Comparison of ENCODE assay signal across 8 cellular contexts in the genomic region with DNA sequence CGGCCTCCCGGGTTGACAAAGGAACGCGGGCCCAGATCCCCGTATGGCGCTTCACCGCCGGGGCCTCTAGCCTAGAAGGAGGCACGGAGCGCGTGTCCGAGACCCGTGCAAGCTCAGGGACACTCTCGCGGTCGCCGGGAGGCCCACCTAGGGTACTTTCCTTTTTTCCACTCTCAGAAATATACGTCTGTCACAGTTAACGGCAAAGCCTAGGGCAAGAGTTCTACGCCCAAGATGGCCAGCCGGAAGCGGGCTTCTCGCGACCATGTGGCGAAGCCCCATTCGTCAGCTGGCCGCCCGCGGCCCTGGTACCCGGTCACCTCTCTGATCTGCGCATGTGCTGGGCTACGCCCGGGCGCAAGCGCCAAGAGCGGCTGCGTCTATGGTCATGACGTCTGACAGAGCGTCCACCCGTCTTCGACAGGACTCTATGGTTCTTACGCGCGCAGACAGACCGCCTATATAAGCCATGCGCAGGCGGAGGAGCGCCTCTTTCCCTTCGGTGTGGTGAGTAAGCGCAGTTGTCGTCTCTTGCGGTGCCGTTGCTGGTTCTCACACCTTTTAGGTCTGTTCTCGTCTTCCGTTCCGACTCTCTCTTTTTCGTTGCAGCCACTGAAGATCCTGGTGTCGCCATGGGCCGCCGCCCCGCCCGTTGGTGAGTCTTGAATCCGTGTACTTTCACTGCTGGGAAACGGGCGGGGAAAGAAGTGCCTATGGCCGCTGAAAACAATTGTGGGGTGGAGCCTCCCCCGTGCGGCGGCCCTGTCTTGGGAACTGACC. TPM values are rescaled to one million over a fixed set of nuclear protein-coding genes. Genes with fewer than 3 reads are reported as not detected.
DNase-seq lines count a peak whose midpoint lies in the region; ATAC-seq and TF ChIP-seq lines count a peak whose summit lies in the region.

A gene (plus strand): TSS at position 490 of the 780 bp plus-strand sequence. CDS start 143 bp downstream, at position 633.

- 0 to 41% (median 0%) methylated on average over 32 to 69 of the region's 69 CpGs for WGBS in psoas muscle, 3 donors
- under 1% methylated on average over 69 of the region's 69 CpGs for WGBS in urinary bladder

- TF ChIP-seq CTCF in ascending aorta (IDR thresholded peaks at IDR 0.05) (no peak), right atrium auricular region (IDR thresholded peaks at IDR 0.05) (no peak), psoas muscle (IDR thresholded peaks at IDR 0.05) (no peak)

- H3K27me3 ChIP-seq in ascending aorta (no peaks in the 10 kb centered on the region), right atrium auricular region (no peaks in the 10 kb centered on the region), psoas muscle (ENCODE audit: insufficient read depth in 3 of 3, low read length in 2 of 3) (no peaks in the 10 kb centered on the region)

- H3K27ac ChIP-seq in ascending aorta (peak within 1 kb of the TSS; percentile 94 to 97), right atrium auricular region (peak within 1 kb of the TSS; percentile 89 to 99), psoas muscle (peak within 1 kb of the TSS; percentile 97), urinary bladder (ENCODE audit: low read depth) (peak within 1 kb of the TSS; percentile 98)

- peaks cover 0 to 9% of the 10 kb centered on the region in 2 donors for H3K4me1 ChIP-seq in ascending aorta
- H3K4me1 ChIP-seq in right atrium auricular region, result peaks cover 0 to 18% of the 10 kb centered on the region in 2 donors
- H3K4me1 ChIP-seq in psoas muscle, result no peaks in the 10 kb centered on the region
- H3K4me1 ChIP-seq in urinary bladder (ENCODE audit: insufficient read depth), result no peaks in the 10 kb centered on the region

- H3K4me3 ChIP-seq in ascending aorta (peak within 1 kb of the TSS; percentile 56 to 91), right atrium auricular region (peak within 1 kb of the TSS; percentile 59 to 76), psoas muscle (peak within 1 kb of the TSS; percentile 83), urinary bladder (ENCODE audit: low read depth, low read length) (peak within 1 kb of the TSS; percentile 66)

- ATAC-seq in GM18508 (IDR thresholded peaks at IDR 0.05; ENCODE audit: insufficient read depth, unreplicated experiment) (peak; percentile 55), HG02981 (IDR thresholded peaks at IDR 0.05; ENCODE audit: unreplicated experiment) (peak; percentile 77), psoas muscle (peak; percentile 85 to 88 (median 88))

- peaks cover 10 to 16% of the 10 kb centered on the region in 2 donors for H3K36me3 ChIP-seq in ascending aorta
- peaks cover 27% of the 10 kb centered on the region for H3K36me3 ChIP-seq in right atrium auricular region
- peaks cover 3 to 27% of the 10 kb centered on the region in 2 donors for H3K36me3 ChIP-seq in psoas muscle (ENCODE audit: insufficient read depth in 1 of 2, low read depth in 1 of 2)
- H3K36me3 ChIP-seq in urinary bladder (ENCODE audit: insufficient read depth), result peaks cover 3% of the 10 kb centered on the region

- DNase-seq in NCI-H2029 treated with DMSO at 0.1 percent for 48 hours (lab: John Stamatoyannopoulos, UW), result peak; percentile 76
- DNase-seq in T-helper 22 cell (ENCODE audit: low read depth), result peak; percentile 82
- peak; percentile 83 to 97 for DNase-seq in ascending aorta (ENCODE audit: low spot score in 2 of 2)
- peak; percentile 96 for DNase-seq in right atrium auricular region (ENCODE audit: low spot score)
- peak; percentile 92 to 98 for DNase-seq in psoas muscle

- intact Hi-C loops in ascending aorta (cut with DNase I), result loop anchor here (1.0 kb wide), 1 partner anchor 137 kb away; no protein-coding TSS in a partner anchor
- intact Hi-C loops in psoas muscle (cut with DNase I), result no loop called here

- H3K9me3 ChIP-seq in ascending aorta (no peaks in the 10 kb centered on the region), right atrium auricular region (no peaks in the 10 kb centered on the region), psoas muscle (no peaks in the 10 kb centered on the region)

RNA-seq across cellular contexts. Expression of the gene that starts here (rescaled TPM):
- total RNA-seq in ascending aorta (4,298 TPM), right atrium auricular region (1,000 to 10,000 TPM; 1,667 to 4,587 TPM), psoas muscle (1,000 to 10,000 TPM; 1,403 to 2,633 (median 2,325) TPM), urinary bladder (3,691 TPM)
- polyA plus RNA-seq in psoas muscle (1,000 to 10,000 TPM; 4,938 to 5,433 (median 5,248) TPM), urinary bladder (5,631 TPM)

Comparison
In these comparisons a context has a peak if more than half of its experiments do, and no peak if none do; other contexts are left out.
1. Peak in every context shown above with its lines: DNase-seq, ATAC-seq, H3K4me3 ChIP-seq and H3K27ac ChIP-seq.